ENCODE assay signal across 8 cellular contexts in the genomic region with DNA sequence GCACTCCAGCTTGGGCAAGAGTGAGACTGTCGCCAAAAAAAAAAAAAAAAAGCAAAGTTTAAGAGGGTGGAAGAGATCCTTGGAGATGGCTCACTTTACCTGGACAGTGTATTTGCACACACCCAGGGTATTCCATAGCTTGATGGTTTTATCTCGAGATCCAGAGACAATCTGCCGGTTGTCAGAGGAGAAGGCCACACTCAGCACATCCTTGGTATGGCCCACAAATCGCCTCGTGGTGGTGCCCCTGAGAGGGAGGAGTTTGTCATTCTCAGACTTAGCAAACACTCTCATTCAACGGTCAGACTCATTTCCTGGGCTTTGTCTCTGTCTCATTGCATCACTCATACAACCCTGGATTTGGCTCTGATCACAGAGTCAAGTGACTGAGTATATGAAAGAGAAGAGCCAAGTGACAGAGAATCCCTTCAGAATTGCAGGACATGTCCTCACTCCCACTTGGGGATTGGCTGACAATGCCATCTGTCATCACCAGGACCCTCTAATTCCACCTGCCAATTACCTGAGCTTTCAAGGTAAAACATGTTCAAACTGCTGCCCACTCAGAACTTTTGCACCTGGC. TPM values are rescaled to one million over a fixed set of nuclear protein-coding genes. Genes with fewer than 3 reads are reported as not detected.
DNase-seq lines count a peak whose midpoint lies in the region; ATAC-seq and TF ChIP-seq lines count a peak whose summit lies in the region.

No MANE protein-coding gene starts in this region.

- no peaks in the 10 kb centered on the region for H3K9me3 Mint-ChIP-seq in activated naive CD4-positive, alpha-beta T cell treated with anti-CD3 and anti-CD28 coated beads, Interleukin-2, amount 10 ng/mL, durations not matched to agents 7 days and 5 days

- peak overlapping the region; percentile 98 for H3K4me3 ChIP-seq in AG04450 (ENCODE audit: low read depth, low read length)
- peak overlapping the region; percentile 97 for H3K4me3 ChIP-seq in iPS-18a (ENCODE audit: low read length)
- H3K4me3 ChIP-seq in tibial nerve, result peak overlapping the region in 2 of 4 donors; percentile 60 to 88

- H3K27me3 ChIP-seq in AG04450 (ENCODE audit: control insufficient read depth, insufficient read depth, low read length) (no peaks in the 10 kb centered on the region), iPS-18a (ENCODE audit: control insufficient read depth, insufficient read depth, low read length) (no peaks in the 10 kb centered on the region), tibial nerve (no peaks in the 10 kb centered on the region)

- no peaks in the 10 kb centered on the region for H3K27me3 Mint-ChIP-seq in activated naive CD4-positive, alpha-beta T cell treated with anti-CD3 and anti-CD28 coated beads, Interleukin-2, amount 10 ng/mL, durations not matched to agents 7 days and 5 days

- peak overlapping the region; percentile 97 for H3K27ac Mint-ChIP-seq in activated naive CD4-positive, alpha-beta T cell treated with anti-CD3 and anti-CD28 coated beads, Interleukin-2, amount 10 ng/mL, durations not matched to agents 7 days and 5 days

- TF ChIP-seq EP300 in tibial nerve (IDR thresholded peaks at IDR 0.05), result no peak

- peak overlapping the region; percentile 98 for H3K4me3 Mint-ChIP-seq in activated naive CD4-positive, alpha-beta T cell treated with anti-CD3 and anti-CD28 coated beads, Interleukin-2, amount 10 ng/mL, durations not matched to agents 7 days and 5 days

- peak overlapping the region; percentile 83 for H3K27ac ChIP-seq in AG04450 (ENCODE audit: low read depth, low read length)
- no peak overlapping the region for H3K27ac ChIP-seq in iPS-18a (ENCODE audit: low read length)
- H3K27ac ChIP-seq in tibial nerve, result peak overlapping the region in 3 of 4 donors; percentile 97 to 99 (median 99)

- H3K4me1 Mint-ChIP-seq in activated naive CD4-positive, alpha-beta T cell treated with anti-CD3 and anti-CD28 coated beads, Interleukin-2, amount 10 ng/mL, durations not matched to agents 7 days and 5 days, result peaks cover 70% of the 10 kb centered on the region

- peaks cover 17% of the 10 kb centered on the region for H3K4me1 ChIP-seq in iPS-18a (ENCODE audit: control insufficient read depth, low read depth, low read length)
- H3K4me1 ChIP-seq in tibial nerve, result peaks cover 3 to 53% (median 33%) of the 10 kb centered on the region in 4 donors

- DNase-seq in AG04450 (ENCODE audit: low read depth, low spot score) (no peak), HPDE6-E6E7 (ENCODE audit: extremely low spot score) (peak; percentile 68), tibial nerve (ENCODE audit: low spot score in 2 of 2) (no peak), GOT3 (lab: John Stamatoyannopoulos, UW) (no peak)
- DNase-seq in activated naive CD4-positive, alpha-beta T cell treated with anti-CD3 and anti-CD28 coated beads, Interleukin-2, amount 10 ng/mL, durations not matched to agents 7 days and 5 days, result peak; percentile 52

- H3K36me3 ChIP-seq in iPS-18a (ENCODE audit: control insufficient read depth, low read depth, low read length), result peaks cover 63% of the 10 kb centered on the region
- H3K36me3 ChIP-seq in tibial nerve, result peaks cover 25 to 57% (median 32%) of the 10 kb centered on the region in 3 donors

- no peak for TF ChIP-seq POLR2A in tibial nerve (IDR thresholded peaks at IDR 0.05)

- peaks cover 66% of the 10 kb centered on the region for H3K36me3 Mint-ChIP-seq in activated naive CD4-positive, alpha-beta T cell treated with anti-CD3 and anti-CD28 coated beads, Interleukin-2, amount 10 ng/mL, durations not matched to agents 7 days and 5 days

- CTCF ChIA-PET in AG04450 (lab: Charles Lee), result interaction anchor here (0.6 kb wide), 1 partner anchor 44 kb away, joined by 7 read pairs; no protein-coding TSS in a partner anchor
- CTCF ChIA-PET in activated naive CD4-positive, alpha-beta T cell treated with anti-CD3 and anti-CD28 coated beads, Interleukin-2, amount 10 ng/mL, durations not matched to agents 7 days and 5 days (lab: Charles Lee), result no interaction called here

- H3K9ac ChIP-seq in iPS-18a (ENCODE audit: low read length), result peak overlapping the region; percentile 96

- TF ChIP-seq CTCF in AG04450 (IDR thresholded peaks at IDR 0.05; ENCODE audit: low read depth, low read length), result no peak
- TF ChIP-seq CTCF in tibial nerve (IDR thresholded peaks at IDR 0.05), result no peak

- 46 to 47% methylated on average over 6 of the region's 6 CpGs for WGBS in tibial nerve, 2 donors

- H3K9me3 ChIP-seq in AG04450 (ENCODE audit: control insufficient read depth, insufficient read depth, low read length) (no peaks in the 10 kb centered on the region; the same call in 1 of the 2 replicates), iPS-18a (ENCODE audit: control insufficient read depth, low read depth, low read length) (no peaks in the 10 kb centered on the region), tibial nerve (no peaks in the 10 kb centered on the region)

- POLR2A ChIA-PET in AG04450 (lab: Yijun Ruan, JAX), result interaction anchor here (0.6 to 1.1 kb wide), 5 partner anchors 12 to 410 kb away, joined by 3 to 6 read pairs (median 4); no protein-coding TSS in a partner anchor

- ATAC-seq in HG02981 (IDR thresholded peaks at IDR 0.05; ENCODE audit: unreplicated experiment), result no peak
- no peak for ATAC-seq in GM21423 (IDR thresholded peaks at IDR 0.05; ENCODE audit: unreplicated experiment)

RNA-seq across cellular contexts. Expression of a gene that starts 2.2 kb away (rescaled TPM):
- polyA plus RNA-seq in AG04450 (2011; rRNA removed), result 4,422 and 6,028 TPM in 2 replicates
- 6,011 and 8,408 TPM in 2 replicates for polyA minus RNA-seq in AG04450 (2011; rRNA and poly(A)+ RNA removed)
- 1,000 to 10,000 TPM; 1,722 to 2,174 (median 1,870) TPM for total RNA-seq in tibial nerve

RNA-seq across cellular contexts. Expression of a gene that starts 18.4 kb away (rescaled TPM):
- polyA plus RNA-seq in AG04450 (2011; rRNA removed), result 11.5 and 12.3 TPM in 2 replicates
- polyA minus RNA-seq in AG04450 (2011; rRNA and poly(A)+ RNA removed), result 10.3 and 10.5 TPM in 2 replicates
- 10 to 100 TPM; 17.9 to 25.7 (median 22.7) TPM for total RNA-seq in tibial nerve

RNA-seq across cellular contexts. Expression of a gene that starts 19.5 kb away (rescaled TPM):
- 6.2 and 8.7 TPM in 2 replicates for polyA plus RNA-seq in AG04450 (2011; rRNA removed)
- 9.6 and 10.3 TPM in 2 replicates for polyA minus RNA-seq in AG04450 (2011; rRNA and poly(A)+ RNA removed)
- 10 to 100 TPM; 12.3 to 20.3 (median 16.4) TPM for total RNA-seq in tibial nerve

RNA-seq across cellular contexts. Expression of a gene that starts 36.5 kb away (rescaled TPM):
- polyA plus RNA-seq in AG04450 (2011; rRNA removed), result 0.66 and 1.1 TPM in 2 replicates
- polyA minus RNA-seq in AG04450 (2011; rRNA and poly(A)+ RNA removed), result 0.17 and 0.18 TPM in 2 replicates
- total RNA-seq in tibial nerve, result 10 to 100 TPM in 3 of 4 donors, 1 to 10 TPM in 1; 3.7 to 12.1 (median 10.6) TPM

Comparison
In these comparisons a context has a peak if more than half of its experiments do, and no peak if none do; other contexts are left out.
1. DNase-seq: peak in HPDE6-E6E7 (single experiment) and activated naive CD4-positive, alpha-beta T cell treated with anti-CD3 and anti-CD28 coated beads, Interleukin-2, amount 10 ng/mL, durations not matched to agents 7 days and 5 days (single experiment); none in AG04450 (single experiment), tibial nerve (0 of 2) and GOT3 (single experiment).